In genomic region chr21:43004926-43005325, GRCh38 we compare ENCODE assay signal across 1 cellular context.
TF ChIP-seq lines count a peak whose summit lies in the region.

No MANE protein-coding gene starts in this region.

TF ChIP-seq in WTC11, 78 proteins besides CTCF, POLR2A, EP300 and RAD21 (continued from another document):
- TF ChIP-seq ZNF425 (CRISPR knock-in tag; conservative IDR thresholded peaks at IDR 0.05) (no peak), ATF6 (CRISPR knock-in tag; IDR thresholded peaks at IDR 0.05) (no peak)
